In the genomic region with DNA sequence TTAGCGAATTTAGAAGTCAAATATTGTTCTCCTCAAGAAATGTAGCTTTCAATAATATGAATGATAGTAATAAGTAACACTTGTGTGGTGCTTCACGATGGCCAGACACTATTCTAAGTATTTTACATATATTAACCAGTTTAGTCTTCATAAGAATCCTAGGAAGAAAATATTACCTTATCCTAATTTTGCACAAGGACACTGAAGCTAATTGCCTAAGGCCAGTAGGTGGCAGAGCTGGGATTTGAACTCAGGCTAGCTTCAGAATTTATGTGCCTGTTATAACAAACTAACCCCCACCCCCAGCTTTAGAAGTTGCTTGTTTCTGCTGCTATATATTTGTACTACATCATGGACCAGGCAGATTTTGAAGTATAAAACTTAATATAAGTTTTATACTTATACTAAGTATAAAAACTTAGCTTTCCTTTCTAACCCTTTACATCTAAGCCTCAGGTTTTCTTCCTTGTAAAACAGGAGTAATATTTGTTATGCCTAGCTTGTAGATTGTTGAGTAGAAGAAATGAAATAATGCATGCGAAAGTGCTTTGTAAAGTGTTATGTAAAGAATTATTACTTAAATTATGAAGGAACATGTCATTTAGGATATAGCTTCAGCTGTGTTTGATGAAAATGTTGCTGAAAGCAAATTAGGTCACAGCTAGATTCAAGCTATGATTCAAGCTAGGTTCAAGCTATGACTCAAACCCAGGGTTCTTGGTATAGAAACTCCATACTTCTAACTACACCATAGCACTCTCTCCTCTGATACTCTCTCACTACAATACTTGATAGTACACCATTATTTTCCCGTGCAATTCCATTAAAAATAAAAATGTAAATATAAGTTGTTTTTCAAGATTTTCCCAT, we compare ENCODE assay signal across 8 cellular contexts. TPM values are rescaled to one million over a fixed set of nuclear protein-coding genes. Genes with fewer than 3 reads are reported as not detected.
DNase-seq lines count a peak whose midpoint lies in the region; ATAC-seq and TF ChIP-seq lines count a peak whose summit lies in the region.

No MANE protein-coding gene starts in this region.

- peaks cover 0 to 2% (median 0%) of the 10 kb centered on the region in 5 experiments for H3K9me3 Mint-ChIP-seq in brain

- ATAC-seq in GM21529 (IDR thresholded peaks at IDR 0.05; ENCODE audit: unreplicated experiment), result no peak

- H3K27ac Mint-ChIP-seq in brain, result peak overlapping the region in 3 of 5 experiments; percentile 32 to 75 (median 36)

- peak overlapping the region in 1 of 5 experiments; percentile 75 for H3K4me3 Mint-ChIP-seq in brain

- peaks cover 39% of the 10 kb centered on the region for H3K27me3 Mint-ChIP-seq in brain

- peak; percentile 32 to 59 for TF ChIP-seq CTCF in brain (conservative IDR thresholded peaks at IDR 0.05)

- no peaks in the 10 kb centered on the region for H3K36me3 Mint-ChIP-seq in brain

- H3K4me1 Mint-ChIP-seq in brain, result peaks cover 14% of the 10 kb centered on the region

- DNase-seq in activated CD4-positive, alpha-beta T cell treated with anti-CD3 and anti-CD28 coated beads for 48 hours, result peak; percentile 7
- no peak for DNase-seq in activated CD4-positive, alpha-beta T cell treated with anti-CD3 and anti-CD28 coated beads for 1 hour
- DNase-seq in NCI-H2081 treated with DMSO at 0.1 percent for 48 hours (lab: John Stamatoyannopoulos, UW), result peak; percentile 0
- peak; percentile 59 to 61 for DNase-seq in lung microvascular endothelial cell (ENCODE audit: low read depth in 2 of 2)
- no peak for DNase-seq in central memory CD4-positive, alpha-beta T cell
- DNase-seq in stimulated activated CD4-positive, alpha-beta T cell treated with anti-CD3 and anti-CD28 coated beads, Interleukin-4, amount 100 ng/mL, for 4 hours, result no peak

RNA-seq across cellular contexts. Expression of a gene that starts 4.2 kb away (rescaled TPM):
- polyA plus RNA-seq in brain (ENCODE audit: insufficient read depth, low read depth, low replicate concordance), result 2.4 TPM
- total RNA-seq in lung microvascular endothelial cell, result under 0.01 TPM in 1 of 2 replicates, not detected in the other

Comparison
In these comparisons a context has a peak if more than half of its experiments do, and no peak if none do; other contexts are left out.
1. DNase-seq: peak in activated CD4-positive, alpha-beta T cell treated with anti-CD3 and anti-CD28 coated beads for 48 hours (single experiment), NCI-H2081 treated with DMSO at 0.1 percent for 48 hours (single experiment) and lung microvascular endothelial cell (2 of 2); none in activated CD4-positive, alpha-beta T cell treated with anti-CD3 and anti-CD28 coated beads for 1 hour (single experiment), central memory CD4-positive, alpha-beta T cell (single experiment) and stimulated activated CD4-positive, alpha-beta T cell treated with anti-CD3 and anti-CD28 coated beads, Interleukin-4, amount 100 ng/mL, for 4 hours (0 of 2).